In genomic region chr4:118112647-118113046, GRCh38 we compare ENCODE assay signal across 19 cellular contexts.
A peak's percentile ranks its signal among the peaks of the same experiment; 100 is the strongest.
DNase-seq lines count a peak whose midpoint lies in the region; ATAC-seq and TF ChIP-seq lines count a peak whose summit lies in the region.
"Had no signal": no experiment of that assay in that cellular context is flagged by ENCODE, and none has a peak within 500 bp of the region (broad histone marks: within the 10 kb centered on the region; RNA-seq: fewer than 3 reads in every experiment).

No MANE protein-coding gene starts in this region.

- no peaks in the 10 kb centered on the region for H3K27me3 Mint-ChIP-seq in memory B cell
- no peaks in the 10 kb centered on the region for H3K27me3 Mint-ChIP-seq in natural killer cell treated with Interleukin-12 subunit alpha and Interleukin-12 subunit beta and Interleukin-15 and Interleukin-18, amount 100 ng/mL, for 72 hours

- no peak for TF ChIP-seq RAD21 in Ishikawa (IDR thresholded peaks at IDR 0.05; ENCODE audit: low read depth)

- H3K9me3 Mint-ChIP-seq in memory B cell, result peaks cover 2% of the 10 kb centered on the region
- peaks cover 8% of the 10 kb centered on the region for H3K9me3 Mint-ChIP-seq in natural killer cell treated with Interleukin-12 subunit alpha and Interleukin-12 subunit beta and Interleukin-15 and Interleukin-18, amount 100 ng/mL, for 72 hours

- no peak for ATAC-seq in memory B cell (ENCODE audit: low read depth)
- ATAC-seq in natural killer cell treated with Interleukin-12 subunit alpha and Interleukin-12 subunit beta and Interleukin-15 and Interleukin-18, amount 100 ng/mL, for 72 hours, result no peak

- DNase-seq in ELR (ENCODE audit: low read depth) (peak; percentile 53), cerebellum (ENCODE audit: low spot score) (peak; percentile 9), memory B cell (ENCODE audit: low spot score in 2 of 2) (no peak), middle frontal gyrus (ENCODE audit: extremely low spot score, low spot score) (no peak), NCI-H2196 treated with DMSO at 0.1 percent for 48 hours (lab: John Stamatoyannopoulos, UW; ENCODE audit: unreplicated experiment) (no peak), C1 segment of cervical spinal cord (lab: John Stamatoyannopoulos, UW) (no peak)
- no peak for DNase-seq in natural killer cell treated with Interleukin-12 subunit alpha and Interleukin-12 subunit beta and Interleukin-15 and Interleukin-18, amount 100 ng/mL, for 72 hours (ENCODE audit: low spot score)
- DNase-seq: activated CD4-positive, alpha-beta T cell treated with anti-CD3 and anti-CD28 coated beads, Interleukin-2, amount 50 U/mL, for 48 hours; anterior cingulate cortex; colonic mucosa; DMS79; kidney glomerular epithelial cell; NCI-H1436; NCI-H2171 treated with DMSO at 0.1 percent for 48 hours; NCI-H774; SHP77 treated with DMSO at 0.1 percent for 48 hours; testis; WERI-Rb-1 had no signal

- no peak overlapping the region for H3K27ac Mint-ChIP-seq in memory B cell
- no peak overlapping the region for H3K27ac Mint-ChIP-seq in natural killer cell treated with Interleukin-12 subunit alpha and Interleukin-12 subunit beta and Interleukin-15 and Interleukin-18, amount 100 ng/mL, for 72 hours

- no peaks in the 10 kb centered on the region for H3K4me1 Mint-ChIP-seq in memory B cell
- H3K4me1 Mint-ChIP-seq in natural killer cell treated with Interleukin-12 subunit alpha and Interleukin-12 subunit beta and Interleukin-15 and Interleukin-18, amount 100 ng/mL, for 72 hours (ENCODE audit: low read depth in 2 of 2), result no peaks in the 10 kb centered on the region

- H3K4me3 Mint-ChIP-seq in memory B cell, result peak overlapping the region; percentile 9
- H3K4me3 Mint-ChIP-seq in natural killer cell treated with Interleukin-12 subunit alpha and Interleukin-12 subunit beta and Interleukin-15 and Interleukin-18, amount 100 ng/mL, for 72 hours, result no peak overlapping the region

- H3K36me3 Mint-ChIP-seq in memory B cell, result no peaks in the 10 kb centered on the region
- no peaks in the 10 kb centered on the region for H3K36me3 Mint-ChIP-seq in natural killer cell treated with Interleukin-12 subunit alpha and Interleukin-12 subunit beta and Interleukin-15 and Interleukin-18, amount 100 ng/mL, for 72 hours

- no peak for TF ChIP-seq EP300 in Ishikawa (IDR thresholded peaks at IDR 0.05; ENCODE audit: borderline replicate concordance)

TF ChIP-seq in Ishikawa, 13 proteins besides CTCF, POLR2A, EP300 and RAD21:
- no peak for TF ChIP-seq ZBTB7A (IDR thresholded peaks at IDR 0.05; ENCODE audit: low read depth)
- TF ChIP-seq TEAD4 (IDR thresholded peaks at IDR 0.05), result peak; percentile 40; the same call in 1 of the 2 replicates
- no peak for TF ChIP-seq NFIC (IDR thresholded peaks at IDR 0.05)

Comparison
In these comparisons a context has a peak if more than half of its experiments do, and no peak if none do; other contexts are left out.
1. DNase-seq: peak in ELR (single experiment) and cerebellum (single experiment); none in memory B cell (0 of 2), natural killer cell treated with Interleukin-12 subunit alpha and Interleukin-12 subunit beta and Interleukin-15 and Interleukin-18, amount 100 ng/mL, for 72 hours (single experiment), middle frontal gyrus (single experiment), NCI-H2196 treated with DMSO at 0.1 percent for 48 hours (single experiment) and C1 segment of cervical spinal cord (0 of 14).